In the genomic region with DNA sequence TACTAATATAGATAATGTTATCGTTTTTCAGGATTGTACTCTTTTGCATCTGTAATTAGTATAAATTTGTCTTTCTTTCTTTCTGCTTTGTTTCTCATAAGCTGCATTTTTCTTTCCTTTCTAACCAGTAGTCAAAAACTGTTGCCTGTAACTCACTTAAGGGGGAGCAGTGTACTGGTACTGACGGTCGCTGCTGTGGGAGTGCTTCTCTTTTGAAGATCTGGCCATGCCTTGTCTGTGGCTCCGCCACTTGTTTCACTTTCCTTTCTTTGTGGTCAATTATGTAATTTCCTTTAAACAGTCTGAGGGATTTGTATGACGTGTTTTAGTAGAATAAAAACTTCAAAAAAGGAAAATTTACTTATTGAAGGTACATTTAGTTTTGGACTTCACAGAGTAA, we compare ENCODE assay signal across 8 cellular contexts. TPM values are rescaled to one million over a fixed set of nuclear protein-coding genes. Genes with fewer than 3 reads are reported as not detected.
DNase-seq lines count a peak whose midpoint lies in the region; ATAC-seq and TF ChIP-seq lines count a peak whose summit lies in the region.

No MANE protein-coding gene starts in this region.

- H3K9me3 ChIP-seq in upper lobe of left lung, result no peaks in the 10 kb centered on the region

- H3K4me3 Mint-ChIP-seq in activated T-helper 17 cell treated with anti-CD3 and anti-CD28 coated beads, Interleukin-2, amount 50 U/mL, for 72 hours, result peak overlapping the region; percentile 59
- H3K4me3 Mint-ChIP-seq in memory B cell, result peak overlapping the region; percentile 24

- H3K9me3 Mint-ChIP-seq in activated T-helper 17 cell treated with anti-CD3 and anti-CD28 coated beads, Interleukin-2, amount 50 U/mL, for 72 hours, result no peaks in the 10 kb centered on the region
- no peaks in the 10 kb centered on the region for H3K9me3 Mint-ChIP-seq in memory B cell

- ATAC-seq in HG02571 (IDR thresholded peaks at IDR 0.05; ENCODE audit: unreplicated experiment), result peak; percentile 96
- peak; percentile 75 for ATAC-seq in activated T-helper 17 cell treated with anti-CD3 and anti-CD28 coated beads, Interleukin-2, amount 50 U/mL, for 72 hours (replicated peaks)
- peak; percentile 100 for ATAC-seq in memory B cell (ENCODE audit: low read depth)
- ATAC-seq in upper lobe of left lung (ENCODE audit: low FRiP score in 2 of 2), result peak in 1 of 2 donors; percentile 93

- no peaks in the 10 kb centered on the region for H3K27me3 Mint-ChIP-seq in activated T-helper 17 cell treated with anti-CD3 and anti-CD28 coated beads, Interleukin-2, amount 50 U/mL, for 72 hours
- H3K27me3 Mint-ChIP-seq in memory B cell, result no peaks in the 10 kb centered on the region

- peaks cover 0 to 13% (median 8%) of the 10 kb centered on the region in 4 donors for H3K4me1 ChIP-seq in upper lobe of left lung

- peak overlapping the region; percentile 81 for H3K27ac Mint-ChIP-seq in activated T-helper 17 cell treated with anti-CD3 and anti-CD28 coated beads, Interleukin-2, amount 50 U/mL, for 72 hours
- H3K27ac Mint-ChIP-seq in memory B cell, result peak overlapping the region; percentile 97

- no peak for TF ChIP-seq EP300 in upper lobe of left lung (IDR thresholded peaks at IDR 0.05)

- peak overlapping the region; percentile 40 to 60 (median 54) for H3K27ac ChIP-seq in upper lobe of left lung

- DNase-seq in GM12864 (ENCODE audit: low read depth) (peak; percentile 77), NOMO-1 treated with dmso at 0.1 percent for 144 hours (lab: John Stamatoyannopoulos, UW; ENCODE audit: unreplicated experiment) (peak; percentile 72), memory B cell (ENCODE audit: low spot score in 2 of 2) (peak; percentile 32 to 72), upper lobe of left lung (peak in 1 of 2 donors; percentile 43), NCI-H2196 (lab: John Stamatoyannopoulos, UW; ENCODE audit: unreplicated experiment) (no peak), HT-29 (ENCODE audit: low spot score) (no peak)

- no peak overlapping the region for H3K4me3 ChIP-seq in GM12864 (ENCODE audit: low read depth, low read length)
- H3K4me3 ChIP-seq in upper lobe of left lung, result no peak overlapping the region

- H3K27me3 ChIP-seq in upper lobe of left lung, result no peaks in the 10 kb centered on the region

- TF ChIP-seq CTCF in GM12864 (IDR thresholded peaks at IDR 0.05; ENCODE audit: low read depth, low read length, missing control alignments) (no peak), upper lobe of left lung (IDR thresholded peaks at IDR 0.05) (no peak)

- 28 to 42% methylated on average over 5 of the region's 5 CpGs for WGBS in upper lobe of left lung, 2 donors

- H3K36me3 ChIP-seq in upper lobe of left lung, result peaks cover 41 to 93% (median 56%) of the 10 kb centered on the region in 4 donors

- peaks cover 44% of the 10 kb centered on the region for H3K4me1 Mint-ChIP-seq in activated T-helper 17 cell treated with anti-CD3 and anti-CD28 coated beads, Interleukin-2, amount 50 U/mL, for 72 hours
- H3K4me1 Mint-ChIP-seq in memory B cell, result peaks cover 27% of the 10 kb centered on the region

- peaks cover 100% of the 10 kb centered on the region for H3K36me3 Mint-ChIP-seq in activated T-helper 17 cell treated with anti-CD3 and anti-CD28 coated beads, Interleukin-2, amount 50 U/mL, for 72 hours (ENCODE audit: low read depth)
- peaks cover 39% of the 10 kb centered on the region for H3K36me3 Mint-ChIP-seq in memory B cell

- TF ChIP-seq POLR2A in upper lobe of left lung (IDR thresholded peaks at IDR 0.05), result no peak

RNA-seq across cellular contexts. Expression of a gene that starts 37.0 kb away (rescaled TPM):
- total RNA-seq in activated T-helper 17 cell treated with anti-CD3 and anti-CD28 coated beads, Interleukin-2, amount 50 U/mL, for 72 hours, result 10 to 100 TPM; 31.2 to 32.8 TPM
- 10 to 100 TPM; 29.6 to 76.0 (median 58.2) TPM for total RNA-seq in upper lobe of left lung
- total RNA-seq in HT-29 (2014; rRNA removed; shearing (Covaris generic)), result 19.0 and 38.3 TPM in 2 replicates

RNA-seq across cellular contexts. Expression of a gene that starts 57.4 kb away (rescaled TPM):
- 10 to 100 TPM; 51.2 to 54.8 TPM for total RNA-seq in activated T-helper 17 cell treated with anti-CD3 and anti-CD28 coated beads, Interleukin-2, amount 50 U/mL, for 72 hours
- total RNA-seq in upper lobe of left lung, result 100 to 1,000 TPM in 1 of 6 donors, 10 to 100 TPM in 5; 29.1 to 104 (median 65.0) TPM
- 9.3 and 10.6 TPM in 2 replicates for total RNA-seq in HT-29 (2014; rRNA removed; shearing (Covaris generic))

RNA-seq across cellular contexts. Expression of a gene that starts 57.5 kb away (rescaled TPM):
- total RNA-seq in activated T-helper 17 cell treated with anti-CD3 and anti-CD28 coated beads, Interleukin-2, amount 50 U/mL, for 72 hours, result 10 to 100 TPM; 51.7 to 52.3 TPM
- total RNA-seq in upper lobe of left lung, result 10 to 100 TPM; 21.0 to 74.0 (median 41.2) TPM
- 21.0 and 30.6 TPM in 2 replicates for total RNA-seq in HT-29 (2014; rRNA removed; shearing (Covaris generic))

Comparison
In these comparisons a context has a peak if more than half of its experiments do, and no peak if none do; other contexts are left out.
1. DNase-seq: peak in GM12864 (single experiment), NOMO-1 treated with dmso at 0.1 percent for 144 hours (single experiment) and memory B cell (2 of 2); none in NCI-H2196 (single experiment) and HT-29 (single experiment).